ENCODE assay signal across 13 cellular contexts in genomic region chr19:3362217-3362907, GRCh38. TPM values are rescaled to one million over a fixed set of nuclear protein-coding genes. Genes with fewer than 3 reads are reported as not detected.
A peak's percentile ranks its signal among the peaks of the same experiment; 100 is the strongest.
DNase-seq lines count a peak whose midpoint lies in the region; ATAC-seq and TF ChIP-seq lines count a peak whose summit lies in the region.
"Had no signal": no experiment of that assay in that cellular context is flagged by ENCODE, and none has a peak within 500 bp of the region (broad histone marks: within the 10 kb centered on the region; RNA-seq: fewer than 3 reads in every experiment).

No MANE protein-coding gene starts in this region.

- H2AFZ ChIP-seq in neuronal stem cell (ENCODE audit: low read length) = no peak overlapping the region

- ATAC-seq in GM21423 (IDR thresholded peaks at IDR 0.05; ENCODE audit: unreplicated experiment) = no peak
- ATAC-seq: left lobe of liver had no signal

- POLR2A ChIA-PET in A673 (lab: Charles Lee; ENCODE audit: low non-redundant PET) = no interaction called here

- no peak overlapping the region for H3K4ac ChIP-seq in neuronal stem cell (ENCODE audit: low read length)

- H2AK5ac ChIP-seq in neuronal stem cell (ENCODE audit: low read depth, low read length) = peak overlapping the region; percentile 20

- peak overlapping the region; percentile 61 for H2BK120ac ChIP-seq in neuronal stem cell (ENCODE audit: low read depth, low read length)

- WGBS in neuronal stem cell (ENCODE audit: extremely low coverage in 2 of 2, insufficient read length in 2 of 2, insufficient replicate concordance in 1 of 2), 2 donors = no CpG with 5 or more reads among the region's 9 CpGs

- no peak overlapping the region for H2BK15ac ChIP-seq in neuronal stem cell (ENCODE audit: low read length)

- no peaks in the 10 kb centered on the region for H3K36me3 ChIP-seq in A673 (ENCODE audit: insufficient read depth, low read length, poor library complexity, severe bottlenecking)
- no peaks in the 10 kb centered on the region for H3K36me3 ChIP-seq in neuronal stem cell (replicated peaks in 1 of 2; ENCODE audit: control insufficient read depth in 2 of 2, insufficient read depth in 2 of 2, low read length in 2 of 2)

- peak overlapping the region; percentile 44 for H3K14ac ChIP-seq in neuronal stem cell (ENCODE audit: low read length)

- CTCF ChIA-PET in A673 (lab: Charles Lee) = no interaction called here

- H3K9me3 ChIP-seq in A673 (ENCODE audit: low read depth, low read length, poor library complexity, severe bottlenecking) (no peaks in the 10 kb centered on the region), neuronal stem cell (replicated peaks in 1 of 2; ENCODE audit: control insufficient read depth in 2 of 2, insufficient read depth in 1 of 2, low read depth in 1 of 2, low read length in 2 of 2) (peaks cover 0 to 7% of the 10 kb centered on the region in 2 donors)

- H3K4me3 ChIP-seq in A673 (ENCODE audit: low read depth, low read length, poor library complexity, severe bottlenecking) = no peak overlapping the region
- H3K4me3 ChIP-seq in HFF-Myc (replicated peaks; ENCODE audit: low read depth, low read length) = peak overlapping the region; percentile 84
- peak overlapping the region; percentile 99 for H3K4me3 ChIP-seq in coronary artery
- H3K4me3 ChIP-seq in neuronal stem cell (ENCODE audit: low read length in 2 of 2) = peak overlapping the region in 1 of 2 donors; percentile 10
- H3K4me3 ChIP-seq: smooth muscle cell had no signal

- H3K4me1 ChIP-seq in A673 (ENCODE audit: insufficient read depth, low read length, poor library complexity, severe bottlenecking) (peaks cover 36% of the 10 kb centered on the region), neuronal stem cell (ENCODE audit: control insufficient read depth in 2 of 2, insufficient read depth in 1 of 2, low read depth in 1 of 2, low read length in 2 of 2) (peaks cover 7 to 21% of the 10 kb centered on the region in 2 donors)

- H3K4me2 ChIP-seq in neuronal stem cell (ENCODE audit: insufficient read depth, low read length, poor library complexity, severe bottlenecking) = no peak overlapping the region
- H3K4me2 ChIP-seq: smooth muscle cell had no signal

- BruUV-seq in A673 (replicated peaks; lab: Mats Ljungman, UMichigan) = TSS peak; percentile 29

- no peak overlapping the region for H4K8ac ChIP-seq in neuronal stem cell (ENCODE audit: low read depth, low read length)

- peak overlapping the region; percentile 60 for H3K23ac ChIP-seq in neuronal stem cell (ENCODE audit: low read depth, low read length, poor library complexity)

- no peak overlapping the region for H2BK12ac ChIP-seq in neuronal stem cell (ENCODE audit: low read length)

- TF ChIP-seq CTCF in A673 (conservative IDR thresholded peaks at IDR 0.05; ENCODE audit: low read depth, low read length) (no peak), HFF-Myc (IDR thresholded peaks at IDR 0.05; ENCODE audit: low read depth, low read length, missing control alignments) (no peak), coronary artery (IDR thresholded peaks at IDR 0.05) (no peak)

- H3K27me3 ChIP-seq in A673 (replicated peaks; ENCODE audit: insufficient read depth, low read depth, low read length, poor library complexity) (no peaks in the 10 kb centered on the region), neuronal stem cell (ENCODE audit: control insufficient read depth in 3 of 3, insufficient read depth in 3 of 3, low read depth in 1 of 3, low read length in 3 of 3) (peaks cover 66 to 96% (median 84%) of the 10 kb centered on the region in 3 experiments)

- no peak for DNase-seq in A673 (ENCODE audit: low spot score)
- DNase-seq in HFF-Myc (ENCODE audit: extremely low read depth, low read depth) = no peak
- no peak for DNase-seq in coronary artery (ENCODE audit: low spot score)
- no peak for DNase-seq in neuronal stem cell (ENCODE audit: low spot score)
- DNase-seq in SIG-M5 treated with dmso at 0.1 percent for 504 hours (lab: John Stamatoyannopoulos, UW; ENCODE audit: unreplicated experiment) = no peak
- no peak for DNase-seq in NAMALWA (ENCODE audit: low spot score)
- no peak for DNase-seq in NCI-H2081 treated with DMSO at 0.1 percent for 48 hours (lab: John Stamatoyannopoulos, UW)
- DNase-seq: activated CD4-positive, alpha-beta T cell treated with anti-CD3 and anti-CD28 coated beads, Interleukin-2, amount 10 ng/mL, durations not matched to agents 7 days and 5 days; amniotic stem cell; NCI-H2081 had no signal

- no peak overlapping the region for H2BK5ac ChIP-seq in neuronal stem cell (ENCODE audit: low read length)

- intact Hi-C loops in A673 (cut with micrococcal nuclease; ENCODE audit: unreplicated experiment) = no loop called here

- H3K27ac ChIP-seq in A673 (ENCODE audit: low read depth, low read length, poor library complexity, severe bottlenecking) (no peak overlapping the region), coronary artery (peak overlapping the region; percentile 94 to 100), neuronal stem cell (replicated peaks; ENCODE audit: low read length) (no peak overlapping the region)

- H3K9ac ChIP-seq in neuronal stem cell (ENCODE audit: low read depth, low read length, poor library complexity) = peak overlapping the region; percentile 30

- no peaks in the 10 kb centered on the region for H3K79me1 ChIP-seq in neuronal stem cell (ENCODE audit: low read depth, low read length)

- H3K18ac ChIP-seq in neuronal stem cell (ENCODE audit: low read length) = peak overlapping the region; percentile 3

- no peak overlapping the region for H4K91ac ChIP-seq in neuronal stem cell (ENCODE audit: low read depth, low read length, poor library complexity)

RNA-seq across cellular contexts. Expression of gene NFIC, which starts 4.0 kb away (rescaled TPM):
- total RNA-seq in A673 (2021) = 112 and 122 TPM in 2 replicates
- 4.0 TPM for polyA plus RNA-seq in neuronal stem cell (2013, experiment 1 of 2)
- polyA plus RNA-seq in neuronal stem cell (2013, experiment 2 of 2) = 4.5 TPM

Comparison
In these comparisons a context has a peak if more than half of its experiments do, and no peak if none do; other contexts are left out.
1. H3K27ac ChIP-seq: peak in coronary artery (2 of 2); none in A673 (single experiment) and neuronal stem cell (single experiment).